ENCODE assay signal across 1 cellular context in genomic region chr17:75065562-75066151, GRCh38.
TF ChIP-seq lines count a peak whose summit lies in the region.

No MANE protein-coding gene starts in this region.

TF ChIP-seq in SK-N-SH treated with all-trans-retinoic acid at 6 μM for 48 hours, 23 proteins besides CTCF, POLR2A, EP300 and RAD21:
- TF ChIP-seq TSHZ2 (CRISPR knock-in tag; IDR thresholded peaks at IDR 0.05) (no peak), TOX (CRISPR knock-in tag; IDR thresholded peaks at IDR 0.05; ENCODE audit: borderline replicate concordance) (no peak), ESRRG (CRISPR knock-in tag; IDR thresholded peaks at IDR 0.05) (no peak), TCF4 (CRISPR knock-in tag; IDR thresholded peaks at IDR 0.05; ENCODE audit: borderline replicate concordance) (no peak), ZC3H10 (CRISPR knock-in tag; IDR thresholded peaks at IDR 0.05) (no peak), GLIS3 (CRISPR knock-in tag; IDR thresholded peaks at IDR 0.05) (no peak), ZNF70 (CRISPR knock-in tag; IDR thresholded peaks at IDR 0.05) (no peak), POU6F1 (CRISPR knock-in tag; IDR thresholded peaks at IDR 0.05; ENCODE audit: borderline replicate concordance, low read depth) (no peak), RARB (CRISPR knock-in tag; IDR thresholded peaks at IDR 0.05) (no peak), OSR1 (CRISPR knock-in tag; IDR thresholded peaks at IDR 0.05) (no peak), ZFP30 (CRISPR knock-in tag; IDR thresholded peaks at IDR 0.05) (no peak), ARNTL (CRISPR knock-in tag; IDR thresholded peaks at IDR 0.05; ENCODE audit: borderline replicate concordance, low read depth) (no peak), PATZ1 (CRISPR knock-in tag; IDR thresholded peaks at IDR 0.05; ENCODE audit: borderline replicate concordance) (no peak), ISL1 (CRISPR knock-in tag; IDR thresholded peaks at IDR 0.05) (no peak), PPARA (CRISPR knock-in tag; IDR thresholded peaks at IDR 0.05; ENCODE audit: borderline replicate concordance) (no peak)
